ENCODE assay signal across 8 cellular contexts in genomic region chr2:117623175-117623574, GRCh38.
DNase-seq lines count a peak whose midpoint lies in the region; ATAC-seq and TF ChIP-seq lines count a peak whose summit lies in the region.
"Not testable (repeated sequence)": the region's sequence is repeated elsewhere in the genome, so short reads cannot be mapped to it uniquely, and the experiment has no call there.

No MANE protein-coding gene starts in this region.

- H2AFZ ChIP-seq in PC-3 (ENCODE audit: low read length), result peak overlapping the region; percentile 77

- H3K4me2 ChIP-seq in PC-3 (ENCODE audit: low read length), result peak overlapping the region; percentile 71
- not testable (repeated sequence) for H3K4me2 ChIP-seq in mesendoderm (ENCODE audit: low read length)

- peaks cover 11% of the 10 kb centered on the region for H3K36me3 Mint-ChIP-seq in WTC11
- H3K36me3 Mint-ChIP-seq in glutamatergic neuron (ENCODE audit: unreplicated experiment); progenitor cell of endocrine pancreas (ENCODE audit: insufficient read depth): not testable (repeated sequence)

- not testable (repeated sequence) for H4K5ac ChIP-seq in mesendoderm (ENCODE audit: low read length)

- not testable (repeated sequence) for H3K23ac ChIP-seq in mesendoderm (ENCODE audit: low read length)

- H3K79me1 ChIP-seq in mesendoderm (ENCODE audit: low read length), result not testable (repeated sequence)

- not testable (repeated sequence) for H3K18ac ChIP-seq in mesendoderm (ENCODE audit: low read length)

- H3K4me3 Mint-ChIP-seq in WTC11 (peak overlapping the region; percentile 89), glutamatergic neuron (ENCODE audit: unreplicated experiment) (peak overlapping the region; percentile 30), progenitor cell of endocrine pancreas (ENCODE audit: low read depth) (peak overlapping the region; percentile 86)

- not testable (repeated sequence) for H3K36me3 ChIP-seq in PC-3 (ENCODE audit: low read depth, low read length); mesendoderm (ENCODE audit: control insufficient read depth, insufficient read depth, low read length)

- H2BK5ac ChIP-seq in mesendoderm (ENCODE audit: low read length), result not testable (repeated sequence)

- intact Hi-C loops in PC-3 (cut with micrococcal nuclease), result not testable (repeated sequence)

- no CpG with 5 or more reads among the region's 17 CpGs for WGBS in mesendoderm (ENCODE audit: extremely low coverage, insufficient coverage, low lambda C conversion rate)

- POLR2A ChIA-PET in PC-3 (lab: Charles Lee; ENCODE audit: unreplicated experiment); WTC11 (lab: Charles Lee): not testable (repeated sequence)

- H3K9me2 ChIP-seq in PC-3 (replicated peaks; ENCODE audit: low read length), result not testable (repeated sequence)

- peak overlapping the region; percentile 64 for H3K56ac ChIP-seq in mesendoderm (ENCODE audit: low read length)

- CTCF ChIA-PET in PC-3 (lab: Charles Lee); WTC11 (lab: Charles Lee): not testable (repeated sequence)

- TSS peak; percentile 41 for BruUV-seq in PC-3 (replicated peaks; lab: Mats Ljungman, UMichigan)

- H3K4me3 ChIP-seq in PC-3 (ENCODE audit: low read length), result peak overlapping the region; percentile 64
- not testable (repeated sequence) for H3K4me3 ChIP-seq in mesendoderm (ENCODE audit: low read length)

- H2BK120ac ChIP-seq in mesendoderm (ENCODE audit: low read depth, low read length), result not testable (repeated sequence)

- peaks cover 10% of the 10 kb centered on the region for H3K9me3 Mint-ChIP-seq in WTC11
- H3K9me3 Mint-ChIP-seq in glutamatergic neuron (ENCODE audit: unreplicated experiment); progenitor cell of endocrine pancreas (ENCODE audit: low read depth): not testable (repeated sequence)

- peak overlapping the region; percentile 8; the same call in 1 of the 2 replicates for H3K9ac ChIP-seq in PC-3 (ENCODE audit: low read length)
- not testable (repeated sequence) for H3K9ac ChIP-seq in mesendoderm (ENCODE audit: low read length)

- peaks cover 42% of the 10 kb centered on the region for H3K4me1 Mint-ChIP-seq in WTC11
- H3K4me1 Mint-ChIP-seq in glutamatergic neuron (ENCODE audit: low read depth, unreplicated experiment); progenitor cell of endocrine pancreas (ENCODE audit: low read depth): not testable (repeated sequence)

- not testable (repeated sequence) for H3K4me1 ChIP-seq in PC-3 (ENCODE audit: insufficient read depth, low read length); mesendoderm (ENCODE audit: control insufficient read depth, low read depth, low read length)

- H3K4ac ChIP-seq in mesendoderm (ENCODE audit: low read depth, low read length), result not testable (repeated sequence)

- not testable (repeated sequence) for H3K9me3 ChIP-seq in PC-3 (ENCODE audit: low read length)

- H3K27me3 ChIP-seq in PC-3 (ENCODE audit: low read length); mesendoderm (ENCODE audit: insufficient read depth, low read length, poor library complexity): not testable (repeated sequence)

- H3K27ac Mint-ChIP-seq in WTC11, result peak overlapping the region; percentile 96
- H3K27ac Mint-ChIP-seq in glutamatergic neuron (ENCODE audit: unreplicated experiment), result peak overlapping the region; percentile 77
- H3K27ac Mint-ChIP-seq in progenitor cell of endocrine pancreas, result peak overlapping the region; percentile 99

- H4K8ac ChIP-seq in mesendoderm (ENCODE audit: low read depth, low read length), result not testable (repeated sequence)

- H3K79me2 ChIP-seq in PC-3 (ENCODE audit: low read length); mesendoderm (ENCODE audit: control insufficient read depth, insufficient read depth, low read length): not testable (repeated sequence)

- H2BK15ac ChIP-seq in mesendoderm (replicated peaks; ENCODE audit: low read depth), result not testable (repeated sequence)

- H2AK5ac ChIP-seq in mesendoderm (ENCODE audit: low read length), result not testable (repeated sequence)

- DNase-seq in ELF-1 (ENCODE audit: low read depth, low spot score), result peak; percentile 70
- peak; percentile 23 for DNase-seq in NCI-H1105 (lab: John Stamatoyannopoulos, UW)
- DNase-seq in NCI-H345 treated with DMSO at 0.1 percent for 48 hours (lab: John Stamatoyannopoulos, UW; ENCODE audit: unreplicated experiment), result peak; percentile 17
- DNase-seq in PC-3; glutamatergic neuron; mesendoderm; progenitor cell of endocrine pancreas (ENCODE audit: low spot score, unreplicated experiment): not testable (repeated sequence)
- peak; percentile 16 for DNase-seq in WTC11 (ENCODE audit: low spot score)

- TF ChIP-seq CTCF in PC-3 (conservative IDR thresholded peaks at IDR 0.05; ENCODE audit: low read depth, low read length); WTC11 (IDR thresholded peaks at IDR 0.05); glutamatergic neuron (IDR thresholded peaks at IDR 0.05; ENCODE audit: partially characterized antibody, unreplicated experiment); progenitor cell of endocrine pancreas (IDR thresholded peaks at IDR 0.05; ENCODE audit: unreplicated experiment): not testable (repeated sequence)

- H4K20me1 ChIP-seq in PC-3 (ENCODE audit: low read length), result not testable (repeated sequence)

- H3K27me3 Mint-ChIP-seq in WTC11 (ENCODE audit: low read depth); glutamatergic neuron (ENCODE audit: unreplicated experiment); progenitor cell of endocrine pancreas: not testable (repeated sequence)

- ATAC-seq in PC-3, WTC11: not testable (repeated sequence)

- H3F3A ChIP-seq in PC-3 (ENCODE audit: low read length, unreplicated experiment), result not testable (repeated sequence)

- not testable (repeated sequence) for H3K27ac ChIP-seq in PC-3 (ENCODE audit: low read length); mesendoderm (ENCODE audit: low read depth, low read length)

TF ChIP-seq in WTC11, 78 proteins besides CTCF, POLR2A, EP300 and RAD21:
- 0 out of 2 replicates have a peak, but pooled peaks have one; percentile 69 for TF ChIP-seq ZNF512 (CRISPR knock-in tag; IDR thresholded peaks at IDR 0.05; ENCODE audit: borderline replicate concordance)
TF ChIP-seq in WTC11: peak in this region for 1; not testable (repeated sequence) for 77.

Comparison
In these comparisons a context has a peak if more than half of its experiments do, and no peak if none do; other contexts are left out.
1. H3K4me3 Mint-ChIP-seq: peak in every context shown above with its lines; median percentile 89 in WTC11; 86 in progenitor cell of endocrine pancreas; 30 in glutamatergic neuron.